8 cellular contexts compared by ENCODE assay signal in the genomic region with DNA sequence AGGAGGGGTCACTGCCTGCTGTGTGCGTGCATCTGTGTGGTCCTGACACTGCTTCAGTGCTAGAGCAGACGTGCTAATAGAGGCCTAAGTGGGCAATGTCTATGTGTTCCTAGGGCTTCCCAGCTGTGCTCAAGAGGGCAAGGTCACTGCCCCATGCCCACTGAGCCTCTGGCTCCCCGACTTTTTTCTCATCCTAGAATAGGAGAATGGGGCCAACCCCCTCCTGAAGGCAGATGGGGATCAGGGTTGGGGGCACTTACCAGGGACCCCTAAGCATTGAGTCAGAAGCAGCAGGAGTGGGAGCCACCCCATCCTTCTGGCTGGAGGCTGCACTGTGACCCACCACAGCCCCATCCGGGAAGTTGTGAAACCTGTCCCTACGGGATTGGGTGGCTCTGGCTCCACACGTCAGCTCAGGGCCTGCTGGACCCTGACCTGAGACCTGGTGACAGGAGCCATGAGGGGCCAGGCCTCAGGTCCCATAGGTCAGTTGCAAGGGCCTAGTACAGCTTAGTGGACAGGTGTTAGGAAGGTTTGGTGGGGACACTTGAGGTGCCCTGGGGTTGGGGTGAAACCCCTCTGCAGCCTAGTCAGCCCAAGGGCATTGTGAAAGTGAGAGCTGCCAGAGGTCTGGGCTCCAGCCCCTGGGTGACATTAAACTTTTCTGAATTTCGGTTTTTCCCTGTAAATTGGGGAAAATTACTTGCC. TPM values are rescaled to one million over a fixed set of nuclear protein-coding genes. Genes with fewer than 3 reads are reported as not detected.
A peak's percentile ranks its signal among the peaks of the same experiment; 100 is the strongest.
DNase-seq lines count a peak whose midpoint lies in the region; ATAC-seq, FAIRE-seq and TF ChIP-seq lines count a peak whose summit lies in the region.
"Not testable (repeated sequence)": the region's sequence is repeated elsewhere in the genome, so short reads cannot be mapped to it uniquely, and the experiment has no call there.

No MANE protein-coding gene starts in this region.

- not testable (repeated sequence) for FAIRE-seq in H1 (lab: Jason Lieb, UNC)

- peaks cover 18% of the 10 kb centered on the region for H3K4me1 Mint-ChIP-seq in activated T-helper 2 cell treated with anti-CD3 and anti-CD28 coated beads, Interferon-gamma antibody, Interleukin-2, Interleukin-4, amounts not matched to agents 10 μg/mL and 5 μg/mL and 100 μg/mL, durations not matched to agents 14 hours and 24 hours and 36 hours (ENCODE audit: low read depth)

- ATAC-seq in HG02840 (IDR thresholded peaks at IDR 0.05; ENCODE audit: low FRiP score, unreplicated experiment): peak; percentile 19

- not testable (repeated sequence) for H3K4ac ChIP-seq in H1 (replicated peaks; ENCODE audit: insufficient read length, low read depth, low read length)

- not testable (repeated sequence) for H3K36me3 ChIP-seq in OCI-LY1 (ENCODE audit: insufficient read depth, low read length); H1 (ENCODE audit: control insufficient read depth in 2 of 4, insufficient read depth in 4 of 4, low read length in 3 of 4); ovary
- peaks cover 3 to 13% (median 6%) of the 10 kb centered on the region in 3 donors for H3K36me3 ChIP-seq in tibial artery

- not testable (repeated sequence) for H3K27ac ChIP-seq in OCI-LY1 (ENCODE audit: low read depth, low read length, poor library complexity, severe bottlenecking); H1 (ENCODE audit: low read depth, low read length)
- H3K27ac ChIP-seq in layer of hippocampus (ENCODE audit: low read depth, low read length): peak overlapping the region; percentile 85
- peak overlapping the region in 1 of 2 donors; percentile 61 for H3K27ac ChIP-seq in ovary
- H3K27ac ChIP-seq in tibial artery: peak overlapping the region; percentile 84 to 85

- H4K5ac ChIP-seq in H1 (ENCODE audit: insufficient read length, low read depth, low read length): not testable (repeated sequence)

- not testable (repeated sequence) for H3K27me3 Mint-ChIP-seq in activated T-helper 2 cell treated with anti-CD3 and anti-CD28 coated beads, Interferon-gamma antibody, Interleukin-2, Interleukin-4, amounts not matched to agents 10 μg/mL and 5 μg/mL and 100 μg/mL, durations not matched to agents 14 hours and 24 hours and 36 hours (ENCODE audit: low read depth)

- H3K4me2 ChIP-seq in OCI-LY1 (ENCODE audit: low read length) (peak overlapping the region; percentile 97), H1 (ENCODE audit: insufficient read depth in 1 of 2, low read depth in 2 of 2, low read length in 2 of 2) (peak overlapping the region; percentile 44 to 66)

- H3K9me2 ChIP-seq in OCI-LY1 (ENCODE audit: low read depth, low read length): not testable (repeated sequence)

- not testable (repeated sequence) for H2BK20ac ChIP-seq in H1 (ENCODE audit: low read length)

- intact Hi-C loops in activated T-helper 2 cell treated with anti-CD3 and anti-CD28 coated beads, Interferon-gamma antibody, Interleukin-2, Interleukin-4, amounts not matched to agents 10 μg/mL and 5 μg/mL and 100 μg/mL, durations not matched to agents 14 hours and 24 hours and 36 hours (cut with micrococcal nuclease): loop anchor here (1.0 kb wide), 1 partner anchor 14 kb away; a partner anchor contains a TSS
- intact Hi-C loops in ovary (cut with DNase I); tibial artery (cut with DNase I; ENCODE audit: low total_unique reads): not testable (repeated sequence)

- H3K23ac ChIP-seq in H1 (ENCODE audit: insufficient read length): not testable (repeated sequence)

- H2BK15ac ChIP-seq in H1 (ENCODE audit: low read length): peak overlapping the region; percentile 16; the same call in 1 of the 2 replicates

- H3K79me2 ChIP-seq in OCI-LY1 (ENCODE audit: insufficient read depth, low read length); H1 (ENCODE audit: control insufficient read depth in 1 of 2, insufficient read depth in 2 of 2, low read length in 2 of 2): not testable (repeated sequence)

- not testable (repeated sequence) for DNase-seq in GM12864 (ENCODE audit: low read depth); activated T-helper 2 cell treated with anti-CD3 and anti-CD28 coated beads, Interferon-gamma antibody, Interleukin-2, Interleukin-4, amounts not matched to agents 10 μg/mL and 5 μg/mL and 100 μg/mL, durations not matched to agents 14 hours and 24 hours and 36 hours (ENCODE audit: low spot score); H1 (ENCODE audit: low read depth in 1 of 2, low spot score in 2 of 2); ovary; tibial artery

- H4K91ac ChIP-seq in H1 (replicated peaks; ENCODE audit: insufficient read length, low read length): not testable (repeated sequence)

- POLR2A ChIA-PET in H1 (lab: Charles Lee; ENCODE audit: partially characterized antibody): interaction anchor here (0.8 to 2.6 kb wide), 4 partner anchors 9 to 30 kb away, joined by 3 to 12 read pairs (median 5); a partner anchor contains a TSS

- TF ChIP-seq RAD21 in H1 (IDR thresholded peaks at IDR 0.05 in 1 of 2, conservative IDR thresholded peaks at IDR 0.05 in 1 of 2; ENCODE audit: low read depth in 2 of 2, low read length in 2 of 2): not testable (repeated sequence)

- not testable (repeated sequence) for H2BK12ac ChIP-seq in H1 (ENCODE audit: low read depth, low read length)

- H3K27ac Mint-ChIP-seq in activated T-helper 2 cell treated with anti-CD3 and anti-CD28 coated beads, Interferon-gamma antibody, Interleukin-2, Interleukin-4, amounts not matched to agents 10 μg/mL and 5 μg/mL and 100 μg/mL, durations not matched to agents 14 hours and 24 hours and 36 hours: peak overlapping the region; percentile 94

- H2BK5ac ChIP-seq in H1 (ENCODE audit: low read depth, low read length): not testable (repeated sequence)

- H3K18ac ChIP-seq in H1 (ENCODE audit: extremely low read depth, low read length): not testable (repeated sequence)

- H3K9me3 ChIP-seq in OCI-LY1 (ENCODE audit: low read length); H1 (ENCODE audit: insufficient read depth in 2 of 2, low read depth in 1 of 2, low read length in 1 of 2); ovary; tibial artery: not testable (repeated sequence)

- WGBS in H1 (ENCODE audit: extremely low coverage in 1 of 2, insufficient coverage in 1 of 2, insufficient read length in 1 of 2, insufficient replicate concordance in 2 of 2, low coverage in 1 of 2, low lambda C conversion rate in 2 of 2, missing lambda C conversion rate in 1 of 2), 2 experiments: 68% methylated on average over 5 of the region's 7 CpGs; no CpG with 5 or more reads in 1 of the 2 experiments
- WGBS in ovary, 3 donors: 65 to 75% (median 69%) methylated on average over 7 of the region's 7 CpGs

- H3K23me2 ChIP-seq in H1 (ENCODE audit: low read depth, low read length): peaks cover 14% of the 10 kb centered on the region

- CTCF ChIA-PET in H1 (lab: Charles Lee; ENCODE audit: partially characterized antibody): interaction anchor here (0.7 to 2.0 kb wide), 2 partner anchors 12 to 123 kb away, joined by 3 to 11 read pairs; no protein-coding TSS in a partner anchor

- H4K8ac ChIP-seq in H1 (ENCODE audit: extremely low read depth, insufficient read depth, low read length): not testable (repeated sequence)

- H3K4me3 ChIP-seq in GM12864 (ENCODE audit: low read depth, low read length) (peak overlapping the region; percentile 86), OCI-LY1 (ENCODE audit: low read depth, low read length, poor library complexity, severe bottlenecking) (peak overlapping the region; percentile 96), H1 (ENCODE audit: extremely low read depth in 1 of 4, insufficient read depth in 2 of 4, low read depth in 3 of 4, low read length in 4 of 4) (peak overlapping the region in 3 of 4 experiments; percentile 81 to 98 (median 90); a peak in 3 of 8 replicates), ovary (peak overlapping the region; percentile 61), tibial artery (peak overlapping the region; percentile 81 to 91)

- H3K79me1 ChIP-seq in H1 (ENCODE audit: low read depth, low read length): not testable (repeated sequence)

- H3K56ac ChIP-seq in H1 (replicated peaks; ENCODE audit: insufficient read length, low read depth, low read length): not testable (repeated sequence)

- H2AFZ ChIP-seq in OCI-LY1 (ENCODE audit: low read length); H1 (ENCODE audit: low read length): not testable (repeated sequence)

- H3K36me3 Mint-ChIP-seq in activated T-helper 2 cell treated with anti-CD3 and anti-CD28 coated beads, Interferon-gamma antibody, Interleukin-2, Interleukin-4, amounts not matched to agents 10 μg/mL and 5 μg/mL and 100 μg/mL, durations not matched to agents 14 hours and 24 hours and 36 hours (ENCODE audit: low read depth): not testable (repeated sequence)

- not testable (repeated sequence) for TF ChIP-seq POLR2A in H1 (IDR thresholded peaks at IDR 0.05; ENCODE audit: control extremely low read depth in 1 of 2, low read depth in 2 of 2, low read length in 2 of 2); ovary (IDR thresholded peaks at IDR 0.05)

- not testable (repeated sequence) for H3K27me3 ChIP-seq in OCI-LY1 (ENCODE audit: insufficient read depth, low read length); H1 (replicated peaks in 1 of 4; ENCODE audit: control insufficient read depth in 3 of 4, extremely low read depth in 1 of 4, insufficient read depth in 3 of 4, low read length in 3 of 4); layer of hippocampus (ENCODE audit: control insufficient read depth, insufficient read depth, low read length); ovary; tibial artery

- not testable (repeated sequence) for H2AK5ac ChIP-seq in H1 (ENCODE audit: low read depth, low read length)

- not testable (repeated sequence) for H2BK120ac ChIP-seq in H1 (replicated peaks; ENCODE audit: low read depth, low read length)

- not testable (repeated sequence) for H4K20me1 ChIP-seq in OCI-LY1 (ENCODE audit: insufficient read depth, low read length); H1 (replicated peaks in 1 of 2; ENCODE audit: control insufficient read depth in 1 of 2, insufficient read depth in 2 of 2, low read length in 2 of 2)

- not testable (repeated sequence) for H3K9me3 Mint-ChIP-seq in activated T-helper 2 cell treated with anti-CD3 and anti-CD28 coated beads, Interferon-gamma antibody, Interleukin-2, Interleukin-4, amounts not matched to agents 10 μg/mL and 5 μg/mL and 100 μg/mL, durations not matched to agents 14 hours and 24 hours and 36 hours

- H3K4me3 Mint-ChIP-seq in activated T-helper 2 cell treated with anti-CD3 and anti-CD28 coated beads, Interferon-gamma antibody, Interleukin-2, Interleukin-4, amounts not matched to agents 10 μg/mL and 5 μg/mL and 100 μg/mL, durations not matched to agents 14 hours and 24 hours and 36 hours (ENCODE audit: low read depth): peak overlapping the region; percentile 96

- H3F3A ChIP-seq in OCI-LY1 (ENCODE audit: insufficient read depth, low read length): not testable (repeated sequence)

- not testable (repeated sequence) for H3K14ac ChIP-seq in H1 (ENCODE audit: insufficient read length)

- not testable (repeated sequence) for TF ChIP-seq EP300 in H1 (IDR thresholded peaks at IDR 0.05; ENCODE audit: borderline replicate concordance in 1 of 2, low read depth in 2 of 2, low read length in 2 of 2); ovary (IDR thresholded peaks at IDR 0.05)

- H3K4me1 ChIP-seq in OCI-LY1 (ENCODE audit: insufficient read depth, low read length, severe bottlenecking): peaks cover 25% of the 10 kb centered on the region
- H3K4me1 ChIP-seq in H1 (replicated peaks in 1 of 4; ENCODE audit: control insufficient read depth in 3 of 4, insufficient read depth in 4 of 4, low read length in 3 of 4); ovary (ENCODE audit: insufficient read depth): not testable (repeated sequence)
- peaks cover 0 to 48% (median 33%) of the 10 kb centered on the region in 4 donors for H3K4me1 ChIP-seq in tibial artery

- H3K9ac ChIP-seq in OCI-LY1 (ENCODE audit: low read length): peak overlapping the region; percentile 97
- H3K9ac ChIP-seq in H1 (replicated peaks in 1 of 4; ENCODE audit: extremely low read depth in 1 of 4, low read depth in 3 of 4, low read length in 3 of 4): not testable (repeated sequence)

- not testable (repeated sequence) for TF ChIP-seq CTCF in GM12864 (IDR thresholded peaks at IDR 0.05; ENCODE audit: low read depth, low read length, missing control alignments); OCI-LY1 (IDR thresholded peaks at IDR 0.05; ENCODE audit: low read length); H1 (IDR thresholded peaks at IDR 0.05; ENCODE audit: control extremely low read depth in 1 of 3, insufficient read depth in 1 of 3, low read depth in 1 of 3, low read length in 3 of 3); ovary (IDR thresholded peaks at IDR 0.05); tibial artery (IDR thresholded peaks at IDR 0.05)

RNA-seq across cellular contexts. Expression of a gene that starts 0.8 kb away (rescaled TPM):
- 8.3 and 11.1 TPM in 2 replicates for total RNA-seq in activated T-helper 2 cell treated with anti-CD3 and anti-CD28 coated beads, Interferon-gamma antibody, Interleukin-2, Interleukin-4, amounts not matched to agents 10 μg/mL and 5 μg/mL and 100 μg/mL, durations not matched to agents 14 hours and 24 hours and 36 hours
- total RNA-seq in H1 (2021; fragmentation: NEBNext Ultra II Directional; extraction: Animal tissue kit (Norgen Biotek cat#: 25700)): 6.2 and 8.5 TPM in 2 replicates
- polyA plus RNA-seq in H1 (2011; rRNA removed) (9.5 and 14.2 TPM in 2 replicates), ovary (10 to 100 TPM in 1 of 2 donors, 1 to 10 TPM in 1; 3.5 to 31.3 TPM)
- polyA plus RNA-seq in H1 (2011; cell fraction: cytosol; rRNA removed): 13.9 TPM
- 85.9 TPM for polyA plus RNA-seq in H1 (2011; cell fraction: nucleus; rRNA removed)
- polyA plus RNA-seq in H1 (2012, experiment 1 of 2): 9.0 to 11.8 TPM (median 9.3 TPM) in 4 replicates
- polyA plus RNA-seq in H1 (2012, experiment 2 of 2): 4.6 TPM
- 8.6 TPM for polyA plus RNA-seq in H1 (2013, experiment 1 of 2)
- polyA plus RNA-seq in H1 (2013, experiment 2 of 2): 7.0 TPM
- polyA minus RNA-seq in H1 (2011; rRNA and poly(A)+ RNA removed): 6.0 and 7.3 TPM in 2 replicates
- polyA minus RNA-seq in H1 (2011; cell fraction: cytosol; rRNA and poly(A)+ RNA removed): 13.4 TPM
- 23.3 TPM for polyA minus RNA-seq in H1 (2011; cell fraction: nucleus; rRNA and poly(A)+ RNA removed)
- total RNA-seq in ovary: 10 to 100 TPM in 6 of 7 donors, 1 to 10 TPM in 1; 5.2 to 91.0 (median 17.3) TPM

RNA-seq across cellular contexts. Expression of a gene that starts 0.9 kb away (rescaled TPM):
- 43.0 and 45.1 TPM in 2 replicates for total RNA-seq in activated T-helper 2 cell treated with anti-CD3 and anti-CD28 coated beads, Interferon-gamma antibody, Interleukin-2, Interleukin-4, amounts not matched to agents 10 μg/mL and 5 μg/mL and 100 μg/mL, durations not matched to agents 14 hours and 24 hours and 36 hours
- total RNA-seq in H1 (2021; fragmentation: NEBNext Ultra II Directional; extraction: Animal tissue kit (Norgen Biotek cat#: 25700)): 30.5 and 34.2 TPM in 2 replicates
- polyA plus RNA-seq in H1 (2011; rRNA removed) (57.7 and 71.5 TPM in 2 replicates), ovary (10 to 100 TPM; 16.3 to 26.2 TPM)
- 42.3 TPM for polyA plus RNA-seq in H1 (2011; cell fraction: cytosol; rRNA removed)
- 154 TPM for polyA plus RNA-seq in H1 (2011; cell fraction: nucleus; rRNA removed)
- 14.4 to 33.7 TPM (median 28.7 TPM) in 4 replicates for polyA plus RNA-seq in H1 (2012, experiment 1 of 2)
- 25.2 TPM for polyA plus RNA-seq in H1 (2012, experiment 2 of 2)
- polyA plus RNA-seq in H1 (2013, experiment 1 of 2): 25.4 TPM
- 26.8 TPM for polyA plus RNA-seq in H1 (2013, experiment 2 of 2)
- polyA minus RNA-seq in H1 (2011; rRNA and poly(A)+ RNA removed): 49.8 TPM in 2 replicates
- polyA minus RNA-seq in H1 (2011; cell fraction: cytosol; rRNA and poly(A)+ RNA removed): 26.6 TPM
- 51.9 TPM for polyA minus RNA-seq in H1 (2011; cell fraction: nucleus; rRNA and poly(A)+ RNA removed)
- total RNA-seq in ovary: 10 to 100 TPM; 15.9 to 37.6 (median 24.0) TPM

RNA-seq across cellular contexts. Expression of a gene that starts 14.3 kb away (rescaled TPM):
- 111 and 113 TPM in 2 replicates for total RNA-seq in activated T-helper 2 cell treated with anti-CD3 and anti-CD28 coated beads, Interferon-gamma antibody, Interleukin-2, Interleukin-4, amounts not matched to agents 10 μg/mL and 5 μg/mL and 100 μg/mL, durations not matched to agents 14 hours and 24 hours and 36 hours
- 222 and 236 TPM in 2 replicates for total RNA-seq in H1 (2021; fragmentation: NEBNext Ultra II Directional; extraction: Animal tissue kit (Norgen Biotek cat#: 25700))
- polyA plus RNA-seq in H1 (2011; rRNA removed) (260 and 275 TPM in 2 replicates), ovary (10 to 100 TPM; 41.6 to 42.8 TPM)
- 237 TPM for polyA plus RNA-seq in H1 (2011; cell fraction: cytosol; rRNA removed)
- 509 TPM for polyA plus RNA-seq in H1 (2011; cell fraction: nucleus; rRNA removed)
- 188 to 293 TPM (median 261 TPM) in 4 replicates for polyA plus RNA-seq in H1 (2012, experiment 1 of 2)
- polyA plus RNA-seq in H1 (2012, experiment 2 of 2): 246 TPM
- polyA plus RNA-seq in H1 (2013, experiment 1 of 2): 99.8 TPM
- polyA plus RNA-seq in H1 (2013, experiment 2 of 2): 92.7 TPM
- polyA minus RNA-seq in H1 (2011; rRNA and poly(A)+ RNA removed): 303 and 366 TPM in 2 replicates
- 156 TPM for polyA minus RNA-seq in H1 (2011; cell fraction: cytosol; rRNA and poly(A)+ RNA removed)
- polyA minus RNA-seq in H1 (2011; cell fraction: nucleus; rRNA and poly(A)+ RNA removed): 198 TPM
- total RNA-seq in ovary: 10 to 100 TPM; 33.7 to 90.9 (median 65.1) TPM

RNA-seq across cellular contexts. Expression of a gene that starts 31.0 kb away (rescaled TPM):
- total RNA-seq in activated T-helper 2 cell treated with anti-CD3 and anti-CD28 coated beads, Interferon-gamma antibody, Interleukin-2, Interleukin-4, amounts not matched to agents 10 μg/mL and 5 μg/mL and 100 μg/mL, durations not matched to agents 14 hours and 24 hours and 36 hours: not detected in 2 replicates
- total RNA-seq in H1 (2021; fragmentation: NEBNext Ultra II Directional; extraction: Animal tissue kit (Norgen Biotek cat#: 25700)): 1.6 and 2.9 TPM in 2 replicates
- polyA plus RNA-seq in H1 (2011; rRNA removed): 8.8 and 13.1 TPM in 2 replicates
- polyA plus RNA-seq in H1 (2011; cell fraction: cytosol; rRNA removed): 5.9 TPM
- polyA plus RNA-seq in H1 (2011; cell fraction: nucleus; rRNA removed): 7.3 TPM
- 3.7 to 6.4 TPM (median 6.0 TPM) in 4 replicates for polyA plus RNA-seq in H1 (2012, experiment 1 of 2)
- polyA plus RNA-seq in H1 (2012, experiment 2 of 2): 5.3 TPM
- polyA plus RNA-seq in H1 (2013, experiment 1 of 2): 7.9 TPM
- 7.7 TPM for polyA plus RNA-seq in H1 (2013, experiment 2 of 2)
- polyA minus RNA-seq in H1 (2011; rRNA and poly(A)+ RNA removed): 3.1 and 3.4 TPM in 2 replicates
- 8.0 TPM for polyA minus RNA-seq in H1 (2011; cell fraction: cytosol; rRNA and poly(A)+ RNA removed)
- polyA minus RNA-seq in H1 (2011; cell fraction: nucleus; rRNA and poly(A)+ RNA removed): 14.2 TPM
- total RNA-seq in ovary: 1 to 10 TPM in 1 of 7 donors, under 1 TPM in 3, not detected in 3; 0.22 to 2.0 (median 0.31) TPM
- under 1 TPM in 1 of 2 donors, not detected in 1; 0.77 TPM for polyA plus RNA-seq in ovary

RNA-seq across cellular contexts. Expression of a gene that starts 35.3 kb away (rescaled TPM):
- total RNA-seq in activated T-helper 2 cell treated with anti-CD3 and anti-CD28 coated beads, Interferon-gamma antibody, Interleukin-2, Interleukin-4, amounts not matched to agents 10 μg/mL and 5 μg/mL and 100 μg/mL, durations not matched to agents 14 hours and 24 hours and 36 hours: 45.9 and 48.0 TPM in 2 replicates
- 23.9 and 24.0 TPM in 2 replicates for total RNA-seq in H1 (2021; fragmentation: NEBNext Ultra II Directional; extraction: Animal tissue kit (Norgen Biotek cat#: 25700))
- polyA plus RNA-seq in H1 (2011; rRNA removed) (20.9 and 26.6 TPM in 2 replicates), ovary (1 to 10 TPM; 4.7 to 9.4 TPM)
- polyA plus RNA-seq in H1 (2011; cell fraction: cytosol; rRNA removed): 22.7 TPM
- 27.5 TPM for polyA plus RNA-seq in H1 (2011; cell fraction: nucleus; rRNA removed)
- polyA plus RNA-seq in H1 (2012, experiment 1 of 2): 11.9 to 25.8 TPM (median 24.2 TPM) in 4 replicates
- 21.9 TPM for polyA plus RNA-seq in H1 (2012, experiment 2 of 2)
- 8.3 TPM for polyA plus RNA-seq in H1 (2013, experiment 1 of 2)
- polyA plus RNA-seq in H1 (2013, experiment 2 of 2): 9.1 TPM
- 24.6 and 27.9 TPM in 2 replicates for polyA minus RNA-seq in H1 (2011; rRNA and poly(A)+ RNA removed)
- polyA minus RNA-seq in H1 (2011; cell fraction: cytosol; rRNA and poly(A)+ RNA removed): 15.9 TPM
- 27.7 TPM for polyA minus RNA-seq in H1 (2011; cell fraction: nucleus; rRNA and poly(A)+ RNA removed)
- 10 to 100 TPM; 14.5 to 38.5 (median 29.2) TPM for total RNA-seq in ovary
